ENCODE assay signal across 24 cellular contexts in the genomic region with DNA sequence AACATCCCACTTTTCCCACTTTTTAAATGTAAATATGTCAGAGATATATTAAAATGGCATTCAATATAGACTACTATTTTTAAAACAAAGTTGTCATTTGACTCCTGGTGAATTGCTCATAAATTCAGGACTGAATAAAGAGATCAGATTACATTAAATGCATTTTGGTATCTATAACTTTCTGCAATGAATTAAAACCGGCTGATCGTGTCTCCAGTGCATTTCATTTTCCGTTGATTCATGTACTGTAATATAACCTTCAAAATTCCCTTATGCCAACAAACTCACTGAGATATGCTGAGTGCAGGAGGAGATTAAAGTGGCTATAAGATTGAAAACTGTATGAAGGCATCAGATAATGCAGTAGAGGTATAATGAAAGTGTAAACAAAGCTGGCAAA.
"Had no signal": no experiment of that assay in that cellular context is flagged by ENCODE, and none has a peak within 500 bp of the region (broad histone marks: within the 10 kb centered on the region; RNA-seq: fewer than 3 reads in every experiment).

No MANE protein-coding gene starts in this region.

- H3K4me2 ChIP-seq: PC-9 had no signal

- H3K27ac ChIP-seq: breast epithelium, PC-9, WERI-Rb-1 had no signal

- H3K4me1 ChIP-seq: breast epithelium had no signal

- ATAC-seq: activated CD4-positive, CD25-positive, alpha-beta regulatory T cell treated with anti-CD3 and anti-CD28 coated beads, Interleukin-2, amount 50 U/mL, for 24 hours; activated CD8-positive, alpha-beta T cell treated with anti-CD3 and anti-CD28 coated beads for 36 hours; T-cell had no signal

- H3K4me3 ChIP-seq: breast epithelium, PC-9 had no signal

- H2AFZ ChIP-seq: PC-9 had no signal

- H3K36me3 ChIP-seq: breast epithelium, WERI-Rb-1 had no signal

- H3K27me3 ChIP-seq: breast epithelium had no signal

- DNase-seq: activated CD4-positive, alpha-beta T cell treated with anti-CD3 and anti-CD28 coated beads for 4 hours; activated CD8-positive, alpha-beta memory T cell treated with anti-CD3 and anti-CD28 coated beads, Interleukin-2, amount 50 U/mL, for 4 hours; activated CD8-positive, alpha-beta T cell treated with anti-CD3 and anti-CD28 coated beads for 36 hours; activated naive CD4-positive, alpha-beta T cell treated with anti-CD3 and anti-CD28 coated beads, Interleukin-2, amount 50 U/mL, for 16 hours; activated naive CD8-positive, alpha-beta T cell treated with anti-CD3 and anti-CD28 coated beads, Interleukin-2, amount 10 ng/mL, durations not matched to agents 7 days and 5 days; activated T-cell treated with anti-CD3 and anti-CD28 coated beads, Interleukin-2, amount 50 U/mL, for 1 hour; aorta; caudate nucleus; Kasumi-1; KBM-7; NCI-H1048; NCI-H146; NCI-H187 treated with DMSO at 0.1 percent for 48 hours; NCI-H2081 treated with DMSO at 0.1 percent for 48 hours; NCI-H2171 treated with DMSO at 0.1 percent for 48 hours; NCI-H345; NCI-H510A; NCI-H526 treated with DMSO at 0.1 percent for 48 hours; PC-9; SHP77 treated with DMSO at 0.1 percent for 48 hours; T-cell; WERI-Rb-1 had no signal
